ENCODE assay signal across 1 cellular context in the genomic region with DNA sequence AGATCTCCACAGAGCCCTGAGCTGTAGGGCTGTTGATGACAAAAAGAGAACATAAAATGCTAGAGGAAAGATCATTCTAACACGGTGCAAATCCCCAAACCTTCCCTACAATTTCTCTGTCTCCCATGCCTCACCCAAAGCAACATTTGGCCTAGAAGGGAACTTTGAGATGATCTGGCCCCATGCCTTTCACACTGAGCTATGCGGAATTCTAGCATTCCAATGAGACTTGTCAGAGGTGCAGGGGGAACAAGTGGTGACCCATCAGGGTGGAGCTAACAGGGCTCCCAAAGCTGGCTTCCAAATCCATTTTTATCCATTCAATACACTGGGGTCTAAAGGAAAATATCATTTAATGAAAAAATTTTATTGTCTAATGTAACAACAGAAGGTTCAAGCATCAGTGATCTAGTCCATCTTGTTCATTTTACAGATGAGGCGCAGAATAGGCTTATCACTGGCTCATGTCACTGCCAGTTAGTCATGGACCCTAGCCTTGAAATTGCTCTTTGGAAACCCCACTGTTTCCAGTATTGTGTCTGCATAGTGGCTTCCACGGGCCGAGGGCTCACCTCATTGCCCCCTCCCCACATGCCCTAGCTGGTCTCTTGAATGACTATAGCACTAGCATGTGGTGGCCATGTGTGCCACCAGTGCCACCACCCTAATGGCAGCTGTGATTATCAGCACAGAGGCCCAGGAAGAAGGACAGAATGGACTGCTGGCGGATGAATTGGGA.
A peak's percentile ranks its signal among the peaks of the same experiment; 100 is the strongest.
TF ChIP-seq lines count a peak whose summit lies in the region.

No MANE protein-coding gene starts in this region.

TF ChIP-seq in SK-N-SH, 30 proteins besides CTCF, POLR2A, EP300 and RAD21 (continued from another document):
- TF ChIP-seq POLR2AphosphoS5 (IDR thresholded peaks at IDR 0.05; ENCODE audit: low read depth, low read length) = peak; percentile 16; the same call in 1 of the 2 replicates
- peak; percentile 71; the same call in 1 of the 2 replicates for TF ChIP-seq RXRA (IDR thresholded peaks at IDR 0.05; ENCODE audit: borderline replicate concordance, low read depth)
- TF ChIP-seq ELF1 (IDR thresholded peaks at IDR 0.05) = no peak
- TF ChIP-seq FOXJ3 (CRISPR knock-in tag; IDR thresholded peaks at IDR 0.05) = no peak
- TF ChIP-seq, protein P1, sequence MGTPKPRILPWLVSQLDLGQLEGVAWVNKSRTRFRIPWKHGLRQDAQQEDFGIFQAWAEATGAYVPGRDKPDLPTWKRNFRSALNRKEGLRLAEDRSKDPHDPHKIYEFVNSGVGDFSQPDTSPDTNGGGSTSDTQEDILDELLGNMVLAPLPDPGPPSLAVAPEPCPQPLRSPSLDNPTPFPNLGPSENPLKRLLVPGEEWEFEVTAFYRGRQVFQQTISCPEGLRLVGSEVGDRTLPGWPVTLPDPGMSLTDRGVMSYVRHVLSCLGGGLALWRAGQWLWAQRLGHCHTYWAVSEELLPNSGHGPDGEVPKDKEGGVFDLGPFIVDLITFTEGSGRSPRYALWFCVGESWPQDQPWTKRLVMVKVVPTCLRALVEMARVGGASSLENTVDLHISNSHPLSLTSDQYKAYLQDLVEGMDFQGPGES (IDR thresholded peaks at IDR 0.05; ENCODE audit: low read depth, low read length) = no peak
- TF ChIP-seq YY1 (IDR thresholded peaks at IDR 0.05; ENCODE audit: low read depth) = no peak
- TF ChIP-seq, protein P2, sequence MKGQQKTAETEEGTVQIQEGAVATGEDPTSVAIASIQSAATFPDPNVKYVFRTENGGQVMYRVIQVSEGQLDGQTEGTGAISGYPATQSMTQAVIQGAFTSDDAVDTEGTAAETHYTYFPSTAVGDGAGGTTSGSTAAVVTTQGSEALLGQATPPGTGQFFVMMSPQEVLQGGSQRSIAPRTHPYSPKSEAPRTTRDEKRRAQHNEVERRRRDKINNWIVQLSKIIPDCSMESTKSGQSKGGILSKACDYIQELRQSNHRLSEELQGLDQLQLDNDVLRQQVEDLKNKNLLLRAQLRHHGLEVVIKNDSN (IDR thresholded peaks at IDR 0.05; ENCODE audit: borderline replicate concordance, low read depth) = no peak
- TF ChIP-seq TEAD4 (IDR thresholded peaks at IDR 0.05; ENCODE audit: borderline replicate concordance, insufficient read depth) = peak; percentile 73; the same call in 1 of the 2 replicates
- peak; percentile 60 for TF ChIP-seq TCF12 (IDR thresholded peaks at IDR 0.05)
- no peak for TF ChIP-seq FOXM1 (IDR thresholded peaks at IDR 0.05; ENCODE audit: low read depth)
- no peak for TF ChIP-seq RCOR1 (IDR thresholded peaks at IDR 0.05; ENCODE audit: low read length)
- TF ChIP-seq, protein P3, sequence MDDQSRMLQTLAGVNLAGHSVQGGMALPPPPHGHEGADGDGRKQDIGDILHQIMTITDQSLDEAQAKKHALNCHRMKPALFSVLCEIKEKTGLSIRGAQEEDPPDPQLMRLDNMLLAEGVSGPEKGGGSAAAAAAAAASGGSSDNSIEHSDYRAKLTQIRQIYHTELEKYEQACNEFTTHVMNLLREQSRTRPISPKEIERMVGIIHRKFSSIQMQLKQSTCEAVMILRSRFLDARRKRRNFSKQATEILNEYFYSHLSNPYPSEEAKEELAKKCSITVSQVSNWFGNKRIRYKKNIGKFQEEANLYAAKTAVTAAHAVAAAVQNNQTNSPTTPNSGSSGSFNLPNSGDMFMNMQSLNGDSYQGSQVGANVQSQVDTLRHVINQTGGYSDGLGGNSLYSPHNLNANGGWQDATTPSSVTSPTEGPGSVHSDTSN (IDR thresholded peaks at IDR 0.05) = peak; percentile 49
- TF ChIP-seq GATA2 (CRISPR knock-in tag; IDR thresholded peaks at IDR 0.05) = no peak; the same call in 1 of the 2 replicates
- no peak for TF ChIP-seq SIN3A (IDR thresholded peaks at IDR 0.05; ENCODE audit: borderline replicate concordance, low read depth, low read length)
- TF ChIP-seq GABPA (IDR thresholded peaks at IDR 0.05; ENCODE audit: low read depth) = no peak
